14 cellular contexts compared by ENCODE assay signal in the genomic region with DNA sequence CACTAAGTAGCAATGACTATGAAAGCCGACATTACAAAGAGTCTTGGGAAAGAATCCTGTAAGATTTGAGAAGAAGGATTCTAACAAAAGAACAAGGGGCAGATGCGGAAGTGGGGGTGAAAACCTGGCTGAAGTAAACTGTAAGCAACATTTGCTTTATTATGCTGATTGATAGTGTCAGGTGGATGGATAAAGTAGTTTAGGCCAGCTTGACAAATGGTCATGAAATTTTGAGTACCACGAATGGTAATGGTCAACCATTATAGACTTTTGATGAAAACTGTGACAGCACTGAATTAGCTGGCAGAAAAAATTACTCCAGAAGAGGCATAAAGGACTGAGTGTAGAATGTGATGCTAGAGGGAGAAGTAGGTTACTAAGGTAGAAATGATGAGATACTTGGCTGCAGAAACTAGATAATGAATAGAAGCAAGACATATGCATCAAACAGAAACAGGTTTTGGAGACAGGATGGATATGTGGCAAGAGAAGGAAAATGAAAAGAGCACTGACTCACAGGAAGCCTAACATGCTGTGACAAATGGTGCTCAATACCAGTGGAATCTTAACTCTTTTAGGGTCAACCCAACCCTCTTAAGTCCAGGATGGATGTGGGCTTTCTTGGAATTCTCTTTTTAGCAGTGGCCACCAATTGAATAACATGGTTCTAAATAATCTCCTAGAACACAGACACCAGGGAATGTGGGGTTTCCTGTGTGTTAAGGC. TPM values are rescaled to one million over a fixed set of nuclear protein-coding genes. Genes with fewer than 3 reads are reported as not detected.
DNase-seq lines count a peak whose midpoint lies in the region; ATAC-seq, FAIRE-seq and TF ChIP-seq lines count a peak whose summit lies in the region.
"Had no signal": no experiment of that assay in that cellular context is flagged by ENCODE, and none has a peak within 500 bp of the region (broad histone marks: within the 10 kb centered on the region; RNA-seq: fewer than 3 reads in every experiment).

No MANE protein-coding gene starts in this region.

- peak; percentile 32 for FAIRE-seq in A549 (lab: Jason Lieb, UNC)

- H3K4me3 Mint-ChIP-seq in activated T-helper 2 cell treated with anti-CD3 and anti-CD28 coated beads, Interferon-gamma antibody, Interleukin-2, Interleukin-4, amounts not matched to agents 10 μg/mL and 5 μg/mL and 100 μg/mL, durations not matched to agents 14 hours and 24 hours and 36 hours (ENCODE audit: low read depth), result no peak overlapping the region
- H3K4me3 Mint-ChIP-seq: CD8-positive, alpha-beta memory T cell; dendritic cell treated with granulocyte-macrophage colony-stimulating factor and Interleukin-4, amounts not matched to agents 40 ng/mL and 50 ng/mL, for 4 days had no signal

- H3K79me2 ChIP-seq in GM23248 (ENCODE audit: insufficient read depth), result peaks cover 90% of the 10 kb centered on the region

- intact Hi-C loops in activated T-helper 2 cell treated with anti-CD3 and anti-CD28 coated beads, Interferon-gamma antibody, Interleukin-2, Interleukin-4, amounts not matched to agents 10 μg/mL and 5 μg/mL and 100 μg/mL, durations not matched to agents 14 hours and 24 hours and 36 hours (cut with micrococcal nuclease), result loop anchor here (2.0 kb wide), 2 partner anchors 259 to 395 kb away; no protein-coding TSS in a partner anchor
- intact Hi-C loops in sciatic nerve (cut with DNase I), result no loop called here
- intact Hi-C loops in thyroid gland (cut with DNase I), result no loop called here

- no peaks in the 10 kb centered on the region; the same call in 1 of the 2 replicates for H3K9me2 ChIP-seq in GM23248 (ENCODE audit: insufficient read depth)

- no peak overlapping the region for H3K4me3 ChIP-seq in A549
- peak overlapping the region; percentile 22; the same call in 1 of the 2 replicates for H3K4me3 ChIP-seq in GM23248
- no peak overlapping the region for H3K4me3 ChIP-seq in foreskin fibroblast (ENCODE audit: low read depth in 1 of 2, low read length in 2 of 2)
- H3K4me3 ChIP-seq in thyroid gland (replicated peaks in 1 of 3), result no peak overlapping the region

- no peaks in the 10 kb centered on the region for H3K9me3 Mint-ChIP-seq in activated T-helper 2 cell treated with anti-CD3 and anti-CD28 coated beads, Interferon-gamma antibody, Interleukin-2, Interleukin-4, amounts not matched to agents 10 μg/mL and 5 μg/mL and 100 μg/mL, durations not matched to agents 14 hours and 24 hours and 36 hours
- H3K9me3 Mint-ChIP-seq: CD8-positive, alpha-beta memory T cell; dendritic cell treated with granulocyte-macrophage colony-stimulating factor and Interleukin-4, amounts not matched to agents 40 ng/mL and 50 ng/mL, for 4 days had no signal

- POLR2A ChIA-PET in A549 (lab: Yijun Ruan, JAX), result no interaction called here

- TF ChIP-seq RAD21 in A549 (conservative IDR thresholded peaks at IDR 0.05 in 1 of 2, IDR thresholded peaks at IDR 0.05 in 1 of 2), result no peak

- peaks cover 42% of the 10 kb centered on the region for H3K4me1 Mint-ChIP-seq in activated T-helper 2 cell treated with anti-CD3 and anti-CD28 coated beads, Interferon-gamma antibody, Interleukin-2, Interleukin-4, amounts not matched to agents 10 μg/mL and 5 μg/mL and 100 μg/mL, durations not matched to agents 14 hours and 24 hours and 36 hours (ENCODE audit: low read depth)

- DNase-seq in A549 (ENCODE audit: low read depth in 1 of 2, low spot score in 1 of 2) (no peak), GM23248 (peak; percentile 75), foreskin fibroblast (peak; percentile 72 to 80), SK-N-DZ (ENCODE audit: low spot score) (no peak), sciatic nerve (ENCODE audit: low spot score) (no peak), thyroid gland (no peak)
- no peak for DNase-seq in activated T-helper 2 cell treated with anti-CD3 and anti-CD28 coated beads, Interferon-gamma antibody, Interleukin-2, Interleukin-4, amounts not matched to agents 10 μg/mL and 5 μg/mL and 100 μg/mL, durations not matched to agents 14 hours and 24 hours and 36 hours (ENCODE audit: low spot score)
- DNase-seq: CD8-positive, alpha-beta memory T cell; H7; islet precursor cell; NCI-H146 had no signal

- peaks cover 54% of the 10 kb centered on the region for H3K36me3 Mint-ChIP-seq in activated T-helper 2 cell treated with anti-CD3 and anti-CD28 coated beads, Interferon-gamma antibody, Interleukin-2, Interleukin-4, amounts not matched to agents 10 μg/mL and 5 μg/mL and 100 μg/mL, durations not matched to agents 14 hours and 24 hours and 36 hours (ENCODE audit: low read depth)

- TF ChIP-seq CTCF in A549 (IDR thresholded peaks at IDR 0.05) (no peak), foreskin fibroblast (IDR thresholded peaks at IDR 0.05; ENCODE audit: low read depth, low read length) (no peak), thyroid gland (IDR thresholded peaks at IDR 0.05) (no peak)

- TF ChIP-seq EP300 in A549 (IDR thresholded peaks at IDR 0.05), result no peak

- H3K27ac ChIP-seq in A549 (no peak overlapping the region), GM23248 (peak overlapping the region; percentile 65), thyroid gland (no peak overlapping the region)

- no peak for TF ChIP-seq POLR2A in A549 (IDR thresholded peaks at IDR 0.05; ENCODE audit: low read length)
- TF ChIP-seq POLR2A in thyroid gland (IDR thresholded peaks at IDR 0.05), result no peak

- 93% methylated on average over 3 of the region's 3 CpGs for WGBS in A549 (ENCODE audit: missing lambda C conversion rate)
- WGBS in GM23248 (ENCODE audit: low coverage in 1 of 2, low lambda C conversion rate in 2 of 2, missing lambda C conversion rate in 2 of 2), 2 experiments, result 96 to 99% methylated on average over 3 of the region's 3 CpGs
- 94 to 95% methylated on average over 3 of the region's 3 CpGs for WGBS in thyroid gland, 2 donors

- ATAC-seq in A549 (peak in 1 of 2 experiments; percentile 43; a peak in 2 of 6 replicates), sciatic nerve (no peak), GM18517 (IDR thresholded peaks at IDR 0.05; ENCODE audit: unreplicated experiment) (no peak)
- ATAC-seq: Panc1 had no signal

- no peaks in the 10 kb centered on the region; the same call in 1 of the 2 replicates for H4K20me1 ChIP-seq in GM23248 (ENCODE audit: insufficient read depth)

- CTCF ChIA-PET in A549 (lab: Yijun Ruan, JAX), result no interaction called here

- no peaks in the 10 kb centered on the region for H3K27me3 Mint-ChIP-seq in activated T-helper 2 cell treated with anti-CD3 and anti-CD28 coated beads, Interferon-gamma antibody, Interleukin-2, Interleukin-4, amounts not matched to agents 10 μg/mL and 5 μg/mL and 100 μg/mL, durations not matched to agents 14 hours and 24 hours and 36 hours (ENCODE audit: low read depth)
- H3K27me3 Mint-ChIP-seq: CD8-positive, alpha-beta memory T cell; dendritic cell treated with granulocyte-macrophage colony-stimulating factor and Interleukin-4, amounts not matched to agents 40 ng/mL and 50 ng/mL, for 4 days had no signal

- in situ Hi-C loops in GM23248 (cut with MboI), result no loop called here

- H3F3A ChIP-seq in GM23248 (ENCODE audit: insufficient read depth), result peaks cover 24% of the 10 kb centered on the region

- H3K36me3 ChIP-seq in GM23248 (ENCODE audit: low read depth) (peaks cover 29% of the 10 kb centered on the region), thyroid gland (no peaks in the 10 kb centered on the region)

- H2AFZ ChIP-seq in GM23248, result no peak overlapping the region

- H3K4me1 ChIP-seq in A549, result peaks cover 2% of the 10 kb centered on the region; the same call in 1 of the 3 replicates
- H3K4me1 ChIP-seq in GM23248 (ENCODE audit: insufficient read depth), result peaks cover 23% of the 10 kb centered on the region
- H3K4me1 ChIP-seq in thyroid gland, result peaks cover 3 to 12% of the 10 kb centered on the region in 2 donors

- H3K9ac ChIP-seq in GM23248, result no peak overlapping the region

- H3K4me2 ChIP-seq in A549 (no peak overlapping the region), GM23248 (ENCODE audit: unreplicated experiment) (peak overlapping the region; percentile 32)

- H3K27ac Mint-ChIP-seq in activated T-helper 2 cell treated with anti-CD3 and anti-CD28 coated beads, Interferon-gamma antibody, Interleukin-2, Interleukin-4, amounts not matched to agents 10 μg/mL and 5 μg/mL and 100 μg/mL, durations not matched to agents 14 hours and 24 hours and 36 hours, result peak overlapping the region; percentile 4
- H3K27ac Mint-ChIP-seq: dendritic cell treated with granulocyte-macrophage colony-stimulating factor and Interleukin-4, amounts not matched to agents 40 ng/mL and 50 ng/mL, for 4 days had no signal

- H3K9me3 ChIP-seq in A549, result 0 out of 3 replicates have a peak, but pooled peaks cover 4% of the 10 kb centered on the region
- H3K9me3 ChIP-seq in GM23248 (ENCODE audit: low read depth), result no peaks in the 10 kb centered on the region
- no peaks in the 10 kb centered on the region for H3K9me3 ChIP-seq in thyroid gland

- H3K27me3 ChIP-seq in GM23248 (replicated peaks; ENCODE audit: insufficient read depth) (no peaks in the 10 kb centered on the region), thyroid gland (no peaks in the 10 kb centered on the region)

TF ChIP-seq in A549, 52 proteins besides CTCF, POLR2A, EP300 and RAD21 (continues in another document):
- TF ChIP-seq ESRRA (IDR thresholded peaks at IDR 0.05; ENCODE audit: borderline replicate concordance, low read length) (no peak), MAZ (IDR thresholded peaks at IDR 0.05; ENCODE audit: borderline replicate concordance, low read depth, low read length) (no peak), HDAC2 (IDR thresholded peaks at IDR 0.05) (no peak), BHLHE40 (IDR thresholded peaks at IDR 0.05; ENCODE audit: low read depth, low read length) (no peak)

RNA-seq across cellular contexts. Expression of a gene that starts 6.8 kb away (rescaled TPM):
- 19.9 and 25.3 TPM in 2 replicates for polyA plus RNA-seq in A549 (2011; rRNA removed)
- polyA plus RNA-seq in A549 (2012; cell fraction: cytosol; rRNA removed), result 6.5 and 7.7 TPM in 2 replicates
- polyA plus RNA-seq in A549 (2012; cell fraction: nucleus; rRNA removed), result 5.5 and 9.7 TPM in 2 replicates
- 13.8 to 15.8 TPM (median 14.8 TPM) in 3 replicates for polyA plus RNA-seq in A549 (2017; fragmentation: RNase III; extraction: RNeasy Plus Mini Kit Qiagen cat#74134 plus additional on column Dnase treatment)
- 9.2 and 9.8 TPM in 2 replicates for polyA minus RNA-seq in A549 (2011; rRNA and poly(A)+ RNA removed)
- total RNA-seq in GM23248 (2014; rRNA removed; shearing (Covaris generic)), result 5.6 and 13.9 TPM in 2 replicates
- polyA plus RNA-seq in GM23248 (2016; fragmentation: Nextera tagmentation; extraction: Ambion mirVana), result 4.1 and 5.8 TPM in 2 replicates
- total RNA-seq in activated T-helper 2 cell treated with anti-CD3 and anti-CD28 coated beads, Interferon-gamma antibody, Interleukin-2, Interleukin-4, amounts not matched to agents 10 μg/mL and 5 μg/mL and 100 μg/mL, durations not matched to agents 14 hours and 24 hours and 36 hours, result 19.0 and 19.4 TPM in 2 replicates
- 18.2 and 25.9 TPM in 2 replicates for polyA plus RNA-seq in SK-N-DZ (2014; cell fraction: cytosol; rRNA removed)
- polyA plus RNA-seq in SK-N-DZ (2014; cell fraction: nucleus; rRNA removed), result 33.7 and 34.4 TPM in 2 replicates
- total RNA-seq in sciatic nerve, result 17.8 TPM
- total RNA-seq in thyroid gland, result 10 to 100 TPM in 3 of 4 donors, 1 to 10 TPM in 1; 9.3 to 26.7 (median 19.2) TPM

Comparison
In these comparisons a context has a peak if more than half of its experiments do, and no peak if none do; other contexts are left out.
1. DNase-seq: peak in GM23248 (single experiment) and foreskin fibroblast (2 of 2); none in A549 (0 of 2), activated T-helper 2 cell treated with anti-CD3 and anti-CD28 coated beads, Interferon-gamma antibody, Interleukin-2, Interleukin-4, amounts not matched to agents 10 μg/mL and 5 μg/mL and 100 μg/mL, durations not matched to agents 14 hours and 24 hours and 36 hours (single experiment), SK-N-DZ (single experiment), sciatic nerve (single experiment) and thyroid gland (0 of 2).